ENCODE assay signal across 1 cellular context in genomic region chr5:141664733-141665461, GRCh38.
TF ChIP-seq lines count a peak whose summit lies in the region.

No MANE protein-coding gene starts in this region.

TF ChIP-seq in H1, 55 proteins besides CTCF, POLR2A, EP300 and RAD21:
- TF ChIP-seq MAFK (IDR thresholded peaks at IDR 0.05; ENCODE audit: low read depth, low read length) = no peak
- no peak for TF ChIP-seq ATF3 (IDR thresholded peaks at IDR 0.05; ENCODE audit: insufficient read depth, low read depth, low read length)
- no peak for TF ChIP-seq TCF12 (IDR thresholded peaks at IDR 0.05; ENCODE audit: low read depth, low read length)
- 0 out of 2 replicates have a peak, but pooled peaks have one; percentile 31 for TF ChIP-seq KDM1A (IDR thresholded peaks at IDR 0.05; ENCODE audit: borderline replicate concordance, low read length)
- TF ChIP-seq EZH2 (IDR thresholded peaks at IDR 0.05; ENCODE audit: low read depth, low read length, severe bottlenecking) = no peak
- TF ChIP-seq RBBP5 (IDR thresholded peaks at IDR 0.05; ENCODE audit: borderline replicate concordance, low read depth, low read length) = no peak
- no peak for TF ChIP-seq CBX5 (IDR thresholded peaks at IDR 0.05; ENCODE audit: low read depth, low read length)
- no peak for TF ChIP-seq CTBP2 (IDR thresholded peaks at IDR 0.05; ENCODE audit: borderline replicate concordance, insufficient read depth, insufficient read length, low read length)
- no peak for TF ChIP-seq BCL11A (IDR thresholded peaks at IDR 0.05; ENCODE audit: low read depth in 2 of 2, low read length in 2 of 2)
- no peak for TF ChIP-seq CBX8 (IDR thresholded peaks at IDR 0.05; ENCODE audit: borderline replicate concordance, low read depth, low read length)
- TF ChIP-seq CEBPB (IDR thresholded peaks at IDR 0.05; ENCODE audit: low read depth, low read length) = no peak
- 0 out of 4 replicates have a peak, but pooled peaks of 1 of the 2 experiments have one; percentile 42 for TF ChIP-seq SIN3A (conservative IDR thresholded peaks at IDR 0.05 in 1 of 2, IDR thresholded peaks at IDR 0.05 in 1 of 2; ENCODE audit: low read depth in 1 of 2, low read length in 2 of 2)
